ENCODE assay signal across 1 cellular context in genomic region chr1:18819986-18820790, GRCh38.
TF ChIP-seq lines count a peak whose summit lies in the region.

No MANE protein-coding gene starts in this region.

TF ChIP-seq in K562, 482 proteins besides CTCF, POLR2A, EP300 and RAD21:
- no peak for TF ChIP-seq ZBTB26 (CRISPR knock-in tag; IDR thresholded peaks at IDR 0.05)
- 0 out of 2 replicates have a peak, but pooled peaks have one; percentile 26 for TF ChIP-seq ZNF740 (CRISPR knock-in tag; IDR thresholded peaks at IDR 0.05)
- no peak for TF ChIP-seq ZNF740 (tag; IDR thresholded peaks at IDR 0.05)
- no peak for TF ChIP-seq CBX8 (IDR thresholded peaks at IDR 0.05; ENCODE audit: borderline replicate concordance, extremely low read depth, low read depth, low read length, poor library complexity, severe bottlenecking)
